23 cellular contexts compared by ENCODE assay signal in the genomic region with DNA sequence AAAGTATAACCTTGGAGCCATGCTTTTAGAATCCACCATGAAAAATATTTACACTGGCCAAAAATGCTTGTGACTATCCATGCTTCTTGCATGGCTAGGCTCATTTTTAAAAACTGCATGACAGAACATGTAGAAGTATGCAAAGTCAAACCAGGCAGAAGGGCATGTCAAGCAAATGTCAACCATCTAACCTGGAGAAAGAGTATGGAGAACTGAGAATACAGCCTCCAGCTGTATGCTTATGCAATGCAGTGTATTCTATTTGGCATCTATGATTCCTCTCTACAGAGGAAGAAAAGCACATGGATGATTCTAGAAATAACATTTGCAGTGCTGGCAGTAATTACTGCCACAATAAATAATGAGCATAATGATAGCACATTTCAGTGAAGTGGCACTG.
"Had no signal": no experiment of that assay in that cellular context is flagged by ENCODE, and none has a peak within 500 bp of the region (broad histone marks: within the 10 kb centered on the region; RNA-seq: fewer than 3 reads in every experiment).

No MANE protein-coding gene starts in this region.

- H3K27ac ChIP-seq: brain microvascular endothelial cell, colonic mucosa, heart right ventricle, neural progenitor cell, thoracic aorta, vagina, VCaP had no signal

- H3K9me3 ChIP-seq: colonic mucosa, heart right ventricle, thoracic aorta, vagina had no signal

- H3K4me3 ChIP-seq: colonic mucosa, dorsolateral prefrontal cortex, heart right ventricle, lung, neural progenitor cell, thoracic aorta, vagina had no signal

- DNase-seq: activated CD4-positive, alpha-beta memory T cell treated with anti-CD3 and anti-CD28 coated beads, Interleukin-2, amount 10 ng/mL, durations not matched to agents 7 days and 5 days; activated CD4-positive, alpha-beta T cell treated with anti-CD3 and anti-CD28 coated beads, Interleukin-2, amount 10 ng/mL, durations not matched to agents 24 days and 14 days; activated CD8-positive, alpha-beta memory T cell treated with anti-CD3 and anti-CD28 coated beads, Interleukin-2, amount 10 ng/mL, durations not matched to agents 7 days and 5 days; activated T-cell treated with anti-CD3 and anti-CD28 coated beads for 4 hours; aorta; brain microvascular endothelial cell; colonic mucosa; dorsolateral prefrontal cortex; effector memory CD8-positive, alpha-beta T cell; heart right ventricle; kidney; naive thymus-derived CD8-positive, alpha-beta T cell; stimulated activated CD4-positive, alpha-beta T cell treated with anti-CD3 and anti-CD28 coated beads, Interleukin-2, amount 100 ng/mL, for 48 hours; stimulated activated CD8-positive, alpha-beta memory T cell treated with anti-CD3 and anti-CD28 coated beads, Interleukin-4, amount 100 ng/mL, for 48 hours; stimulated activated naive CD4-positive, alpha-beta T cell had no signal

- ATAC-seq: activated CD4-positive, CD25-positive, alpha-beta regulatory T cell treated with anti-CD3 and anti-CD28 coated beads, Interleukin-2, amount 50 U/mL, for 24 hours; activated CD8-positive, alpha-beta memory T cell treated with anti-CD3 and anti-CD28 coated beads, Interleukin-2, amount 10 ng/mL, durations not matched to agents 7 days and 5 days; activated naive CD4-positive, alpha-beta T cell treated with anti-CD3 and anti-CD28 coated beads, Interleukin-2, amount 50 U/mL, for 72 hours; effector memory CD8-positive, alpha-beta T cell; left lobe of liver; naive thymus-derived CD8-positive, alpha-beta T cell had no signal

- H3K36me3 ChIP-seq: colonic mucosa, neural progenitor cell had no signal

- H3K27me3 ChIP-seq: brain microvascular endothelial cell, colonic mucosa, dorsolateral prefrontal cortex, heart right ventricle, neural progenitor cell, vagina had no signal

- H3K4me1 ChIP-seq: colonic mucosa, neural progenitor cell, vagina had no signal
